ENCODE assay signal across 14 cellular contexts in genomic region chr4:103567591-103567990, GRCh38.
DNase-seq lines count a peak whose midpoint lies in the region; ATAC-seq and TF ChIP-seq lines count a peak whose summit lies in the region.
"Had no signal": no experiment of that assay in that cellular context is flagged by ENCODE, and none has a peak within 500 bp of the region (broad histone marks: within the 10 kb centered on the region; RNA-seq: fewer than 3 reads in every experiment).

No MANE protein-coding gene starts in this region.

- ATAC-seq in HG03457 (IDR thresholded peaks at IDR 0.05; ENCODE audit: unreplicated experiment): no peak

- H3K4me3 ChIP-seq in WERI-Rb-1 (ENCODE audit: low read depth, low read length): peak overlapping the region; percentile 44
- H3K4me3 ChIP-seq: BLaER1 treated with 17β-estradiol and CSF1 and Interleukin-3, amounts not matched to agents 10 nM and 100 nM; GM23248 had no signal

- H3K36me3 ChIP-seq in WERI-Rb-1: no peaks in the 10 kb centered on the region
- H3K36me3 ChIP-seq: BLaER1 treated with 17β-estradiol and CSF1 and Interleukin-3, amounts not matched to agents 10 nM and 100 nM had no signal

- no peaks in the 10 kb centered on the region for H3K27me3 ChIP-seq in WERI-Rb-1 (ENCODE audit: insufficient read depth, low read depth, severe bottlenecking)
- H3K27me3 ChIP-seq: BLaER1 treated with 17β-estradiol and CSF1 and Interleukin-3, amounts not matched to agents 10 nM and 100 nM had no signal

- no peaks in the 10 kb centered on the region for H3K9me3 ChIP-seq in WERI-Rb-1 (ENCODE audit: severe bottlenecking)
- H3K9me3 ChIP-seq: BLaER1 treated with 17β-estradiol and CSF1 and Interleukin-3, amounts not matched to agents 10 nM and 100 nM had no signal

- TF ChIP-seq CTCF in WERI-Rb-1 (IDR thresholded peaks at IDR 0.05; ENCODE audit: low read depth, low read length): no peak

- DNase-seq in D341Med (ENCODE audit: low spot score) (peak; percentile 54), NCI-H69 (lab: John Stamatoyannopoulos, UW) (peak; percentile 4), WERI-Rb-1 (peak; percentile 93), iPS-NIHi7 (ENCODE audit: extremely low spot score) (peak; percentile 13), NCI-H446 treated with DMSO at 0.1 percent for 48 hours (lab: John Stamatoyannopoulos, UW) (no peak), NOMO-1 (lab: John Stamatoyannopoulos, UW; ENCODE audit: unreplicated experiment in 2 of 2) (no peak)
- DNase-seq in stimulated activated CD4-positive, alpha-beta T cell treated with anti-CD3 and anti-CD28 coated beads, Interleukin-15, amount 100 ng/mL, for 24 hours: no peak
- DNase-seq: ACHN; CD4-positive, CD25-positive, alpha-beta regulatory T cell; DMS 273 treated with DMSO at 0.1 percent for 48 hours; GM23248; H9 had no signal

- H3K27ac ChIP-seq in WERI-Rb-1: peak overlapping the region; percentile 73
- H3K27ac ChIP-seq: BLaER1 treated with 17β-estradiol and CSF1 and Interleukin-3, amounts not matched to agents 10 nM and 100 nM; GM23248 had no signal

Comparison
In these comparisons a context has a peak if more than half of its experiments do, and no peak if none do; other contexts are left out.
1. DNase-seq: peak in D341Med (single experiment), NCI-H69 (single experiment), WERI-Rb-1 (single experiment) and iPS-NIHi7 (single experiment); none in NCI-H446 treated with DMSO at 0.1 percent for 48 hours (single experiment), NOMO-1 (0 of 2) and stimulated activated CD4-positive, alpha-beta T cell treated with anti-CD3 and anti-CD28 coated beads, Interleukin-15, amount 100 ng/mL, for 24 hours (single experiment).